20 cellular contexts compared by ENCODE assay signal in genomic region chr16:11973065-11973464, GRCh38. TPM values are rescaled to one million over a fixed set of nuclear protein-coding genes. Genes with fewer than 3 reads are reported as not detected.
"Had no signal": no experiment of that assay in that cellular context is flagged by ENCODE, and none has a peak within 500 bp of the region (broad histone marks: within the 10 kb centered on the region; RNA-seq: fewer than 3 reads in every experiment).

No MANE protein-coding gene starts in this region.

- H3K9ac ChIP-seq: neural progenitor cell had no signal

- H3K4me2 ChIP-seq: neural progenitor cell had no signal

- H3K27ac Mint-ChIP-seq: activated CD4-positive, alpha-beta T cell treated with anti-CD3 and anti-CD28 coated beads, Interleukin-2, amount 10 ng/mL, durations not matched to agents 24 days and 14 days; activated naive CD4-positive, alpha-beta T cell treated with anti-CD3 and anti-CD28 coated beads, Interleukin-2, amount 10 ng/mL, durations not matched to agents 7 days and 5 days; memory B cell; neural progenitor cell had no signal

- H2AFZ ChIP-seq: neural progenitor cell had no signal

- H3K9me3 Mint-ChIP-seq: activated CD4-positive, alpha-beta T cell treated with anti-CD3 and anti-CD28 coated beads, Interleukin-2, amount 10 ng/mL, durations not matched to agents 24 days and 14 days; activated naive CD4-positive, alpha-beta T cell treated with anti-CD3 and anti-CD28 coated beads, Interleukin-2, amount 10 ng/mL, durations not matched to agents 7 days and 5 days; memory B cell; neural progenitor cell had no signal

- H3K27me3 Mint-ChIP-seq: activated CD4-positive, alpha-beta T cell treated with anti-CD3 and anti-CD28 coated beads, Interleukin-2, amount 10 ng/mL, durations not matched to agents 24 days and 14 days; activated naive CD4-positive, alpha-beta T cell treated with anti-CD3 and anti-CD28 coated beads, Interleukin-2, amount 10 ng/mL, durations not matched to agents 7 days and 5 days; memory B cell had no signal

- ATAC-seq: heart right ventricle, psoas muscle, right cardiac atrium had no signal

- H3K9me3 ChIP-seq: ascending aorta, esophagus muscularis mucosa, heart right ventricle, left ventricle myocardium inferior, psoas muscle, testis had no signal

- H3K36me3 ChIP-seq: left ventricle myocardium inferior, neural progenitor cell had no signal

- H3K27me3 ChIP-seq: ascending aorta, esophagus muscularis mucosa, heart right ventricle, neural progenitor cell, testis had no signal

- DNase-seq: activated CD4-positive, alpha-beta T cell treated with anti-CD3 and anti-CD28 coated beads, Interleukin-2, amount 10 ng/mL, durations not matched to agents 24 days and 14 days; activated CD8-positive, alpha-beta memory T cell treated with anti-CD3 and anti-CD28 coated beads, Interleukin-2, amount 50 U/mL, for 48 hours; activated effector memory CD4-positive, alpha-beta T cell treated with Interleukin-2 at 50 U/mL for 16 hours; activated naive CD4-positive, alpha-beta T cell treated with anti-CD3 and anti-CD28 coated beads, Interleukin-2, amount 10 ng/mL, durations not matched to agents 7 days and 5 days; activated T-cell treated with anti-CD3 and anti-CD28 coated beads, Interleukin-2, amount 50 U/mL, for 48 hours; heart right ventricle; left ventricle myocardium inferior; psoas muscle; right cardiac atrium; T1000; testis had no signal

- H3K27ac ChIP-seq: ascending aorta, coronary artery, esophagus muscularis mucosa, heart right ventricle, left ventricle myocardium inferior, neural progenitor cell, psoas muscle, testis had no signal

- H3K4me3 ChIP-seq: ascending aorta, coronary artery, esophagus muscularis mucosa, heart right ventricle, left ventricle myocardium inferior, neural progenitor cell, psoas muscle, skin epidermis, testis had no signal

- H3K36me3 Mint-ChIP-seq: neural progenitor cell had no signal

- H3K4me3 Mint-ChIP-seq: activated CD4-positive, alpha-beta T cell treated with anti-CD3 and anti-CD28 coated beads, Interleukin-2, amount 10 ng/mL, durations not matched to agents 24 days and 14 days; activated naive CD4-positive, alpha-beta T cell treated with anti-CD3 and anti-CD28 coated beads, Interleukin-2, amount 10 ng/mL, durations not matched to agents 7 days and 5 days; memory B cell had no signal

RNA-seq across cellular contexts. Expression of gene TNFRSF17, which starts 8.1 kb away (rescaled TPM):
- total RNA-seq: activated CD4-positive, alpha-beta T cell treated with anti-CD3 and anti-CD28 coated beads, Interleukin-2, amount 10 ng/mL, durations not matched to agents 24 days and 14 days; ascending aorta; esophagus muscularis mucosa; heart right ventricle; kidney epithelial cell; left ventricle myocardium inferior; osteocyte; psoas muscle; T-helper 1 cell treated with Interleukin-12 subunit alpha and Interleukin-12 subunit beta and Interleukin-4 antibody, amounts not matched to agents 30 ng/mL and 1 ng/mL, for 36 hours had no signal
- polyA plus RNA-seq: heart right ventricle, right cardiac atrium had no signal
